8 cellular contexts compared by ENCODE assay signal in genomic region chr4:5710065-5710961, GRCh38. TPM values are rescaled to one million over a fixed set of nuclear protein-coding genes. Genes with fewer than 3 reads are reported as not detected.
A peak's percentile ranks its signal among the peaks of the same experiment; 100 is the strongest.
DNase-seq lines count a peak whose midpoint lies in the region; ATAC-seq lines count a peak whose summit lies in the region.

No MANE protein-coding gene starts in this region.

- no peaks in the 10 kb centered on the region for H3K27me3 ChIP-seq in mesendoderm (ENCODE audit: insufficient read depth, low read length, poor library complexity)

- H3K36me3 ChIP-seq in mesendoderm (ENCODE audit: control insufficient read depth, insufficient read depth, low read length), result no peaks in the 10 kb centered on the region

- no peak for ATAC-seq in GM21619 (IDR thresholded peaks at IDR 0.05; ENCODE audit: unreplicated experiment)
- no peak for ATAC-seq in HG03159 (IDR thresholded peaks at IDR 0.05; ENCODE audit: unreplicated experiment)
- ATAC-seq in GM19395 (IDR thresholded peaks at IDR 0.05; ENCODE audit: unreplicated experiment), result no peak

- peak overlapping the region; percentile 16 for H3K4me2 ChIP-seq in mesendoderm (ENCODE audit: low read length)

- H3K9ac ChIP-seq in mesendoderm (ENCODE audit: low read length), result peak overlapping the region; percentile 67

- H2BK120ac ChIP-seq in mesendoderm (ENCODE audit: low read depth, low read length), result no peak overlapping the region

- peak overlapping the region; percentile 83 for H3K56ac ChIP-seq in mesendoderm (ENCODE audit: low read length)

- no CpG with 5 or more reads among the region's 13 CpGs for WGBS in mesendoderm (ENCODE audit: extremely low coverage, insufficient coverage, low lambda C conversion rate)

- H3K4me1 ChIP-seq in mesendoderm (ENCODE audit: control insufficient read depth, low read depth, low read length), result peaks cover 11% of the 10 kb centered on the region

- peak; percentile 34 for DNase-seq in ELF-1 (ENCODE audit: low read depth, low spot score)
- DNase-seq in NCI-H748 (lab: John Stamatoyannopoulos, UW; ENCODE audit: unreplicated experiment), result peak; percentile 33
- peak; percentile 52 for DNase-seq in ecto neural progenitor cell (ENCODE audit: low spot score)
- peak; percentile 68 for DNase-seq in mesendoderm
- DNase-seq in medulla oblongata (ENCODE audit: extremely low spot score), result no peak

- no peak overlapping the region for H2BK5ac ChIP-seq in mesendoderm (ENCODE audit: low read length)

- H3K79me2 ChIP-seq in mesendoderm (ENCODE audit: control insufficient read depth, insufficient read depth, low read length), result peaks cover 1% of the 10 kb centered on the region

- no peak overlapping the region for H3K27ac ChIP-seq in mesendoderm (ENCODE audit: low read depth, low read length)

- H3K23ac ChIP-seq in mesendoderm (ENCODE audit: low read length), result no peak overlapping the region

- H3K18ac ChIP-seq in mesendoderm (ENCODE audit: low read length), result no peak overlapping the region

- no peak overlapping the region for H3K4ac ChIP-seq in mesendoderm (ENCODE audit: low read depth, low read length)

- peak overlapping the region; percentile 6 for H3K4me3 ChIP-seq in mesendoderm (ENCODE audit: low read length)

- H3K79me1 ChIP-seq in mesendoderm (ENCODE audit: low read length), result peaks cover 14% of the 10 kb centered on the region

- H2AK5ac ChIP-seq in mesendoderm (ENCODE audit: low read length), result no peak overlapping the region

- H4K8ac ChIP-seq in mesendoderm (ENCODE audit: low read depth, low read length), result no peak overlapping the region

- H4K5ac ChIP-seq in mesendoderm (ENCODE audit: low read length), result no peak overlapping the region

- H2BK15ac ChIP-seq in mesendoderm (replicated peaks; ENCODE audit: low read depth), result no peak overlapping the region

RNA-seq across cellular contexts. Expression of gene EVC, which starts 0.7 kb away (rescaled TPM):
- polyA plus RNA-seq in mesendoderm (2013, experiment 1 of 2), result 2.5 TPM
- polyA plus RNA-seq in mesendoderm (2013, experiment 2 of 2), result 2.5 TPM

RNA-seq across cellular contexts. Expression of gene EVC2, which starts 2.0 kb away (rescaled TPM):
- polyA plus RNA-seq in mesendoderm (2013, experiment 1 of 2), result 3.1 TPM
- 2.8 TPM for polyA plus RNA-seq in mesendoderm (2013, experiment 2 of 2)
